Comparison of ENCODE assay signal across 18 cellular contexts in genomic region chr18:64803471-64803870, GRCh38.
DNase-seq lines count a peak whose midpoint lies in the region; ATAC-seq and TF ChIP-seq lines count a peak whose summit lies in the region.
"Had no signal": no experiment of that assay in that cellular context is flagged by ENCODE, and none has a peak within 500 bp of the region (broad histone marks: within the 10 kb centered on the region; RNA-seq: fewer than 3 reads in every experiment).

No MANE protein-coding gene starts in this region.

- H3K9me3 ChIP-seq in mucosa of descending colon = no peaks in the 10 kb centered on the region
- H3K9me3 ChIP-seq: BLaER1, Caco-2 had no signal

- ATAC-seq in mucosa of descending colon (peak; percentile 57), SK-N-SH treated with all-trans-retinoic acid at 6 μM for 48 hours (no peak), GM19452 (IDR thresholded peaks at IDR 0.05; ENCODE audit: unreplicated experiment) (no peak), HG03378 (IDR thresholded peaks at IDR 0.05; ENCODE audit: unreplicated experiment) (no peak)
- ATAC-seq: CD8-positive, alpha-beta T cell had no signal

- DNase-seq in NCI-H510A treated with DMSO at 0.1 percent for 48 hours (lab: John Stamatoyannopoulos, UW) (peak; percentile 67), NCI-H510A (lab: John Stamatoyannopoulos, UW) (no peak), DMS53 treated with DMSO at 0.1 percent for 48 hours (lab: John Stamatoyannopoulos, UW; ENCODE audit: unreplicated experiment) (peak; percentile 32), NCI-H748 treated with DMSO at 0.1 percent for 48 hours (lab: John Stamatoyannopoulos, UW) (peak; percentile 56), mucosa of descending colon (no peak)
- DNase-seq: Caco-2; CD4-positive, CD25-positive, alpha-beta regulatory T cell; CD8-positive, alpha-beta T cell; DMS 273 treated with DMSO at 0.1 percent for 48 hours; DMS79 treated with DMSO at 0.1 percent for 48 hours; GF-D8; GM23248; H7; HCEC 1CT had no signal

- intact Hi-C loops in mucosa of descending colon (cut with DNase I, micrococcal nuclease) = no loop called here

- H3K4me3 ChIP-seq in mucosa of descending colon = no peak overlapping the region
- H3K4me3 ChIP-seq: BLaER1, GM23248 had no signal

- H3K4me1 ChIP-seq in mucosa of descending colon (ENCODE audit: low read depth) = no peaks in the 10 kb centered on the region
- H3K4me1 ChIP-seq: BLaER1, Caco-2 had no signal

- no peaks in the 10 kb centered on the region for H3K36me3 ChIP-seq in mucosa of descending colon (ENCODE audit: low read depth)
- H3K36me3 ChIP-seq: BLaER1 had no signal

- TF ChIP-seq CTCF in mucosa of descending colon (IDR thresholded peaks at IDR 0.05) = no peak

TF ChIP-seq in SK-N-SH treated with all-trans-retinoic acid at 6 μM for 48 hours, 23 proteins besides CTCF, POLR2A, EP300 and RAD21:
- TF ChIP-seq OSR1 (CRISPR knock-in tag; IDR thresholded peaks at IDR 0.05) (no peak), CSDC2 (CRISPR knock-in tag; IDR thresholded peaks at IDR 0.05) (no peak), PPARA (CRISPR knock-in tag; IDR thresholded peaks at IDR 0.05; ENCODE audit: borderline replicate concordance) (no peak), ZNF70 (CRISPR knock-in tag; IDR thresholded peaks at IDR 0.05) (no peak), CSRNP3 (CRISPR knock-in tag; IDR thresholded peaks at IDR 0.05) (no peak), ARNTL (CRISPR knock-in tag; IDR thresholded peaks at IDR 0.05; ENCODE audit: borderline replicate concordance, low read depth) (no peak), ESRRG (CRISPR knock-in tag; IDR thresholded peaks at IDR 0.05) (no peak), ZFP30 (CRISPR knock-in tag; IDR thresholded peaks at IDR 0.05) (no peak), RARB (CRISPR knock-in tag; IDR thresholded peaks at IDR 0.05) (no peak), SNAI2 (CRISPR knock-in tag; IDR thresholded peaks at IDR 0.05) (no peak), TSHZ2 (CRISPR knock-in tag; IDR thresholded peaks at IDR 0.05) (no peak), ZNF8 (CRISPR knock-in tag; IDR thresholded peaks at IDR 0.05) (no peak), BACH2 (CRISPR knock-in tag; IDR thresholded peaks at IDR 0.05; ENCODE audit: borderline replicate concordance) (no peak)
- TF ChIP-seq, protein P1, sequence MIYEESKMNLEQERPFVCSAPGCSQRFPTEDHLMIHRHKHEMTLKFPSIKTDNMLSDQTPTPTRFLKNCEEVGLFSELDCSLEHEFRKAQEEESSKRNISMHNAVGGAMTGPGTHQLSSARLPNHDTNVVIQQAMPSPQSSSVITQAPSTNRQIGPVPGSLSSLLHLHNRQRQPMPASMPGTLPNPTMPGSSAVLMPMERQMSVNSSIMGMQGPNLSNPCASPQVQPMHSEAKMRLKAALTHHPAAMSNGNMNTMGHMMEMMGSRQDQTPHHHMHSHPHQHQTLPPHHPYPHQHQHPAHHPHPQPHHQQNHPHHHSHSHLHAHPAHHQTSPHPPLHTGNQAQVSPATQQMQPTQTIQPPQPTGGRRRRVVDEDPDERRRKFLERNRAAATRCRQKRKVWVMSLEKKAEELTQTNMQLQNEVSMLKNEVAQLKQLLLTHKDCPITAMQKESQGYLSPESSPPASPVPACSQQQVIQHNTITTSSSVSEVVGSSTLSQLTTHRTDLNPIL (CRISPR knock-in tag; IDR thresholded peaks at IDR 0.05; ENCODE audit: low read depth) = no peak

Comparison
In these comparisons a context has a peak if more than half of its experiments do, and no peak if none do; other contexts are left out.
1. DNase-seq: peak in NCI-H510A treated with DMSO at 0.1 percent for 48 hours (single experiment), DMS53 treated with DMSO at 0.1 percent for 48 hours (single experiment) and NCI-H748 treated with DMSO at 0.1 percent for 48 hours (single experiment); none in NCI-H510A (single experiment) and mucosa of descending colon (0 of 3).